In the genomic region with DNA sequence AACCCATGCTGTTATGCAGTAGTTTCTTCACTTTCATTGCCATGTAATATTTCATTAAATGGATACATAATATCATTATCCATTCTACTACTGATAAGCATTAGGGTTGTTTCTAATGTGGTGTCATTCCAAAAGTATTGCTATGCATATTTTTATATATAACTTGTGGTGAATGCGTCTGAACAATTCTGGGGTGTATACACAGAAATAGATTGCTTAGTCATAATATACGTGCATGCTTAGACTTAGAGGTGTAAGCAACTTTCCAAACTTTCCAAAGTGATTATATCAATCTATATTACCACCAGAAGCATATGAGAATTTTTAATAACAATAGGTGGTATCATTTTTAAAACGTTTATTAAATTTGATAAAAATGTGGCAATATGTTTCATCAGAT, we compare ENCODE assay signal across 10 cellular contexts.
"Had no signal": no experiment of that assay in that cellular context is flagged by ENCODE, and none has a peak within 500 bp of the region (broad histone marks: within the 10 kb centered on the region; RNA-seq: fewer than 3 reads in every experiment).

No MANE protein-coding gene starts in this region.

- H3K4me3 ChIP-seq: GM23338 had no signal

- H3K27ac ChIP-seq: HL-60, KMS-11 had no signal

- ATAC-seq: GM23338, HepG2 had no signal

- H3K9ac ChIP-seq: KMS-11 had no signal

- DNase-seq: H9, HCEC 1CT, Karpas-422, KBM-7 had no signal

- FAIRE-seq: H1, H54, HepG2 had no signal

- H2AFZ ChIP-seq: GM23338 had no signal

- H3K4me2 ChIP-seq: GM23338, KMS-11 had no signal
